In the genomic region with DNA sequence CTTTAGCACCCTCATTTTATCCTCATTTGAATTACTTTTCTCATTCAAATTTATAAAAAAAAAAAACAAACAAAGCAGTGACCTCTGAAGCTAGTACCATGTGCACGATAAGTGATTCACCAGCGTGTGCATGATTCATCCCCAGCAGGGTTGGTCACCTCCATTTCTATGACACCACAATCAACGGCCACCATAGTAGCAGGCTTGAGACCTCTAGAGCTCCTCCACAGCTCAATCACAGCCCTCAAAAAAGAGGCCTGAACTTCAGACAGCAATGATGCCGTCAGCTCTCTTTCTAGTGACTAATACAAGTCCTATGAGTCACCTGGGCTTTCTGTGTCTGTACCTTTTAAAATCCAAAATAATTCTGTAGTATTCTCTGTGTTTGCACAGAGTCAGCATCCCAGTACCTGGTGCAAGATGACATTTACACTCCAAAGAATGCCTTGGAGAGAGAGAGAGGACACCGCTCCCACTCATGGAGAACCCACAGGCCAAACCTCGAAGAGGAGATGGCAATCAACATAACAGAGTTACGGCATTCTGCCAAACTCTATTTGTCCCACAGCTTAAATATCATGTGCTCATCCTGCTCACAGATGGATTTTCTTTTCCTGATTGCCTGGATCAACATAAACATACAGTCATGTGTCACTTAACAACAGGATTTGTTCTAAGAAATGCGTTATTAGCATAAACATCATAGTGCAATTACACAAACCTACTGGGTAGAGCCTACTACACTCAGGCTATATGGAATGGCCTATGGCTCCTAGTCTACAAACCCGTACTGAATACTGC, we compare ENCODE assay signal across 1 cellular context.
TF ChIP-seq lines count a peak whose summit lies in the region.

No MANE protein-coding gene starts in this region.

TF ChIP-seq in IMR-90, 13 proteins besides CTCF, POLR2A, EP300 and RAD21 (continued from another document):
- TF ChIP-seq MAZ (IDR thresholded peaks at IDR 0.05; ENCODE audit: borderline replicate concordance, low read depth, low read length) (no peak), CEBPB (IDR thresholded peaks at IDR 0.05; ENCODE audit: low read depth, low read length) (no peak), MXI1 (IDR thresholded peaks at IDR 0.05; ENCODE audit: borderline replicate concordance, low read depth, low read length) (no peak), RFX5 (IDR thresholded peaks at IDR 0.05; ENCODE audit: low read depth, low read length) (no peak)
